In genomic region chr19:45451181-45451849, GRCh38 we compare ENCODE assay signal across 8 cellular contexts. TPM values are rescaled to one million over a fixed set of nuclear protein-coding genes. Genes with fewer than 3 reads are reported as not detected.
DNase-seq lines count a peak whose midpoint lies in the region; ATAC-seq and TF ChIP-seq lines count a peak whose summit lies in the region.

No MANE protein-coding gene starts in this region.

- POLR2A ChIA-PET in AG04449 (lab: Yijun Ruan, JAX): interaction anchor here (0.6 kb wide), 1 partner anchor 18 kb away, joined by 3 read pairs; no protein-coding TSS in a partner anchor
- POLR2A ChIA-PET in MCF 10A (lab: Yijun Ruan, JAX): interaction anchor here (0.9 to 6.5 kb wide), 3 partner anchors 12 to 27 kb away, joined by 3 to 120 read pairs (median 9); partner anchors contain the start of gene FOSB

- peak overlapping the region; percentile 100 for H3K27ac Mint-ChIP-seq in MCF 10A (ENCODE audit: low read depth, unreplicated experiment)
- H3K27ac Mint-ChIP-seq in stimulated activated naive B cell treated with anti-CD40 and anti-IgM and Interleukin-4, amounts not matched to agents 10 μg/mL and 1 μg/mL and 100 μg/mL, for 72 hours: peak overlapping the region; percentile 96

- peaks cover 59% of the 10 kb centered on the region for H3K4me1 Mint-ChIP-seq in MCF 10A (ENCODE audit: insufficient read depth, unreplicated experiment)
- peaks cover 33 to 56% of the 10 kb centered on the region in 2 donors for H3K4me1 Mint-ChIP-seq in stimulated activated naive B cell treated with anti-CD40 and anti-IgM and Interleukin-4, amounts not matched to agents 10 μg/mL and 1 μg/mL and 100 μg/mL, for 72 hours

- peak overlapping the region; percentile 73 for H3K4me3 ChIP-seq in AG04449 (ENCODE audit: low read depth, low read length)

- TF ChIP-seq CTCF in AG04449 (IDR thresholded peaks at IDR 0.05; ENCODE audit: insufficient read depth, low read length, missing control alignments) (no peak), MCF 10A (IDR thresholded peaks at IDR 0.05; ENCODE audit: unreplicated experiment) (no peak)

- H3K36me3 Mint-ChIP-seq in MCF 10A (ENCODE audit: insufficient read depth, unreplicated experiment): peaks cover 18% of the 10 kb centered on the region
- peaks cover 0 to under 1% of the 10 kb centered on the region in 2 donors for H3K36me3 Mint-ChIP-seq in stimulated activated naive B cell treated with anti-CD40 and anti-IgM and Interleukin-4, amounts not matched to agents 10 μg/mL and 1 μg/mL and 100 μg/mL, for 72 hours

- peak overlapping the region; percentile 86 for H3K4me3 Mint-ChIP-seq in MCF 10A (ENCODE audit: unreplicated experiment)
- peak overlapping the region; percentile 87 to 88 for H3K4me3 Mint-ChIP-seq in stimulated activated naive B cell treated with anti-CD40 and anti-IgM and Interleukin-4, amounts not matched to agents 10 μg/mL and 1 μg/mL and 100 μg/mL, for 72 hours

- H3K27me3 Mint-ChIP-seq in MCF 10A (ENCODE audit: insufficient read depth, unreplicated experiment): no peaks in the 10 kb centered on the region
- no peaks in the 10 kb centered on the region for H3K27me3 Mint-ChIP-seq in stimulated activated naive B cell treated with anti-CD40 and anti-IgM and Interleukin-4, amounts not matched to agents 10 μg/mL and 1 μg/mL and 100 μg/mL, for 72 hours

- no peaks in the 10 kb centered on the region for H3K9me3 Mint-ChIP-seq in MCF 10A (ENCODE audit: unreplicated experiment)
- H3K9me3 Mint-ChIP-seq in stimulated activated naive B cell treated with anti-CD40 and anti-IgM and Interleukin-4, amounts not matched to agents 10 μg/mL and 1 μg/mL and 100 μg/mL, for 72 hours: no peaks in the 10 kb centered on the region

- CTCF ChIA-PET in AG04449 (lab: Yijun Ruan, JAX) (interaction anchor here (1.1 to 3.9 kb wide), 3 partner anchors 11 to 48 kb away, joined by 3 to 34 read pairs (median 20); no protein-coding TSS in a partner anchor), MCF 10A (lab: Yijun Ruan, JAX) (interaction anchor here (0.5 to 1.6 kb wide), 3 partner anchors 11 to 48 kb away, joined by 3 to 5 read pairs (median 4); partner anchors contain the start of gene FOSB)

- DNase-seq in AG04449 (ENCODE audit: low read depth, low spot score): no peak
- DNase-seq in RPMI7951 (ENCODE audit: low read depth): peak; percentile 71
- DNase-seq in MCF 10A (ENCODE audit: unreplicated experiment): no peak
- DNase-seq in kidney glomerular epithelial cell (lab: John Stamatoyannopoulos, UW): peak; percentile 52
- DNase-seq in stimulated activated naive B cell treated with anti-CD40 and anti-IgM and Interleukin-4, amounts not matched to agents 10 μg/mL and 1 μg/mL and 100 μg/mL, for 72 hours: peak; percentile 32
- DNase-seq in DMS79 treated with DMSO at 0.1 percent for 48 hours (lab: John Stamatoyannopoulos, UW): no peak

- ATAC-seq in GM19328 (IDR thresholded peaks at IDR 0.05; ENCODE audit: unreplicated experiment) (peak; percentile 21), HG03139 (IDR thresholded peaks at IDR 0.05; ENCODE audit: unreplicated experiment) (no peak)
- peak; percentile 10 for ATAC-seq in stimulated activated naive B cell treated with anti-CD40 and anti-IgM and Interleukin-4, amounts not matched to agents 10 μg/mL and 1 μg/mL and 100 μg/mL, for 72 hours (replicated peaks)

- BruUV-seq in MCF 10A (replicated peaks; lab: Mats Ljungman, UMichigan): TSS peak; percentile 91

- intact Hi-C loops in MCF 10A (cut with micrococcal nuclease): loop anchor here (2.0 kb wide), 1 partner anchor 17 kb away; no protein-coding TSS in a partner anchor

RNA-seq across cellular contexts. Expression of gene FOSB, which starts 16.5 kb away (rescaled TPM):
- 0.96 and 1.6 TPM in 2 replicates for total RNA-seq in RPMI7951 (2014; rRNA removed; shearing (Covaris generic))
- 13.3 and 29.3 TPM in 2 replicates for total RNA-seq in MCF 10A (2022)

RNA-seq across cellular contexts. Expression of gene ERCC1, which starts 27.6 kb away (rescaled TPM):
- total RNA-seq in RPMI7951 (2014; rRNA removed; shearing (Covaris generic)): 138 and 144 TPM in 2 replicates
- total RNA-seq in MCF 10A (2022): 186 and 227 TPM in 2 replicates

RNA-seq across cellular contexts. Expression of gene POLR1G, which starts 44.9 kb away (rescaled TPM):
- total RNA-seq in RPMI7951 (2014; rRNA removed; shearing (Covaris generic)): 6.2 and 9.0 TPM in 2 replicates
- 9.6 and 17.6 TPM in 2 replicates for total RNA-seq in MCF 10A (2022)

RNA-seq across cellular contexts. Expression of gene RTN2, which starts 45.5 kb away (rescaled TPM):
- 12.9 TPM in 2 replicates for total RNA-seq in RPMI7951 (2014; rRNA removed; shearing (Covaris generic))
- 3.5 and 5.1 TPM in 2 replicates for total RNA-seq in MCF 10A (2022)

RNA-seq across cellular contexts. Expression of gene PPP1R13L, which starts 46.4 kb away (rescaled TPM):
- total RNA-seq in RPMI7951 (2014; rRNA removed; shearing (Covaris generic)): 4.5 and 5.3 TPM in 2 replicates
- 142 and 161 TPM in 2 replicates for total RNA-seq in MCF 10A (2022)

Comparison
In these comparisons a context has a peak if more than half of its experiments do, and no peak if none do; other contexts are left out.
1. DNase-seq: peak in RPMI7951 (single experiment), kidney glomerular epithelial cell (single experiment) and stimulated activated naive B cell treated with anti-CD40 and anti-IgM and Interleukin-4, amounts not matched to agents 10 μg/mL and 1 μg/mL and 100 μg/mL, for 72 hours (single experiment); none in AG04449 (single experiment), MCF 10A (single experiment) and DMS79 treated with DMSO at 0.1 percent for 48 hours (single experiment).